In genomic region chr1:188343914-188344313, GRCh38 we compare ENCODE assay signal across 15 cellular contexts.
"Had no signal": no experiment of that assay in that cellular context is flagged by ENCODE, and none has a peak within 500 bp of the region (broad histone marks: within the 10 kb centered on the region; RNA-seq: fewer than 3 reads in every experiment).

No MANE protein-coding gene starts in this region.

- ATAC-seq: activated CD4-positive, alpha-beta T cell treated with anti-CD3 and anti-CD28 coated beads for 36 hours; activated naive CD4-positive, alpha-beta T cell treated with anti-CD3 and anti-CD28 coated beads, Interleukin-2, amount 50 U/mL, for 72 hours; esophagus mucosa; heart right ventricle; left ventricle myocardium superior; WTC11 had no signal

- DNase-seq: activated CD4-positive, alpha-beta memory T cell treated with anti-CD3 and anti-CD28 coated beads for 36 hours; activated CD4-positive, alpha-beta T cell treated with anti-CD3 and anti-CD28 coated beads for 36 hours; activated gamma-delta T cell treated with Interleukin-2 at 50 U/mL for 16 hours; activated T-cell treated with anti-CD3 and anti-CD28 coated beads for 4 hours; adrenal gland; cerebellar nuclear complex; cortex of kidney; heart right ventricle; immature natural killer cell; left ventricle myocardium superior; naive B cell; uterus had no signal
